In genomic region chr6:112701201-112701600, GRCh38 we compare ENCODE assay signal across 15 cellular contexts.
DNase-seq lines count a peak whose midpoint lies in the region; TF ChIP-seq lines count a peak whose summit lies in the region.
"Had no signal": no experiment of that assay in that cellular context is flagged by ENCODE, and none has a peak within 500 bp of the region (broad histone marks: within the 10 kb centered on the region; RNA-seq: fewer than 3 reads in every experiment).

No MANE protein-coding gene starts in this region.

- no peak overlapping the region for H3K4me3 ChIP-seq in HEK293 (ENCODE audit: low read depth, low read length)
- H3K4me3 ChIP-seq: body of pancreas, sigmoid colon, suprapubic skin had no signal

- TF ChIP-seq CTCF in HEK293 (tag by site-specific recombination; IDR thresholded peaks at IDR 0.05) (no peak), type B pancreatic cell (conservative IDR thresholded peaks at IDR 0.05) (no peak)

- H3K27ac Mint-ChIP-seq in type B pancreatic cell = no peak overlapping the region
- H3K27ac Mint-ChIP-seq: activated CD4-positive, alpha-beta T cell treated with anti-CD3 and anti-CD28 coated beads, Interleukin-2, amount 10 ng/mL, durations not matched to agents 24 days and 14 days; activated T-helper 1 cell treated with anti-CD3 and anti-CD28 coated beads, Interleukin-12 subunit alpha, Interleukin-12 subunit beta, Interleukin-2, Interleukin-4 antibody, amounts not matched to agents 30 ng/mL and 10 ng/mL and 1 ng/mL, durations not matched to agents 14 hours and 24 hours and 36 hours; T-helper 1 cell treated with Interleukin-12 subunit alpha and Interleukin-12 subunit beta and Interleukin-4 antibody, amounts not matched to agents 30 μg/mL and 1 μg/mL, for 36 hours had no signal

- no peaks in the 10 kb centered on the region for H3K36me3 ChIP-seq in HEK293 (ENCODE audit: control insufficient read depth in 2 of 2, insufficient read depth in 1 of 2, low read length in 2 of 2)
- H3K36me3 ChIP-seq: sigmoid colon, suprapubic skin had no signal

- H3K9me3 Mint-ChIP-seq in type B pancreatic cell = peaks cover 7% of the 10 kb centered on the region
- H3K9me3 Mint-ChIP-seq: activated T-helper 1 cell treated with anti-CD3 and anti-CD28 coated beads, Interleukin-12 subunit alpha, Interleukin-12 subunit beta, Interleukin-2, Interleukin-4 antibody, amounts not matched to agents 30 ng/mL and 10 ng/mL and 1 ng/mL, durations not matched to agents 14 hours and 24 hours and 36 hours; T-helper 1 cell treated with Interleukin-12 subunit alpha and Interleukin-12 subunit beta and Interleukin-4 antibody, amounts not matched to agents 30 μg/mL and 1 μg/mL, for 36 hours had no signal

- no peaks in the 10 kb centered on the region for H3K9me3 ChIP-seq in HEK293 (ENCODE audit: control insufficient read depth, insufficient read depth, low read depth, low read length)
- H3K9me3 ChIP-seq: body of pancreas, sigmoid colon, suprapubic skin had no signal

- peaks cover 16% of the 10 kb centered on the region for H3K4me1 Mint-ChIP-seq in type B pancreatic cell (ENCODE audit: unreplicated experiment)
- H3K4me1 Mint-ChIP-seq: activated CD4-positive, alpha-beta T cell treated with anti-CD3 and anti-CD28 coated beads, Interleukin-2, amount 10 ng/mL, durations not matched to agents 24 days and 14 days had no signal

- POLR2A ChIA-PET in HEK293 (lab: Yijun Ruan, JAX) = interaction anchor here (0.6 kb wide), 1 partner anchor 35 kb away, joined by 3 read pairs; no protein-coding TSS in a partner anchor

- H3K27me3 Mint-ChIP-seq in type B pancreatic cell = no peaks in the 10 kb centered on the region
- H3K27me3 Mint-ChIP-seq: activated CD4-positive, alpha-beta T cell treated with anti-CD3 and anti-CD28 coated beads, Interleukin-2, amount 10 ng/mL, durations not matched to agents 24 days and 14 days had no signal

- CTCF ChIA-PET in HEK293 (lab: Yijun Ruan, JAX) = interaction anchor here (0.6 to 1.5 kb wide), 3 partner anchors 10 to 282 kb away, joined by 3 to 4 read pairs (median 4); no protein-coding TSS in a partner anchor

- H3K4me1 ChIP-seq in HEK293 (ENCODE audit: control insufficient read depth, insufficient read depth, low read length) = peaks cover 6% of the 10 kb centered on the region
- H3K4me1 ChIP-seq: body of pancreas, sigmoid colon, suprapubic skin had no signal

- H3K36me3 Mint-ChIP-seq in type B pancreatic cell = no peaks in the 10 kb centered on the region

- peak; percentile 27 for DNase-seq in NCI-H2107 treated with DMSO at 0.1 percent for 48 hours (lab: John Stamatoyannopoulos, UW; ENCODE audit: unreplicated experiment)
- peak; percentile 67 for DNase-seq in dermis blood vessel endothelial cell
- peak; percentile 9 for DNase-seq in pons (ENCODE audit: low spot score)
- DNase-seq in type B pancreatic cell (ENCODE audit: extremely low spot score, unreplicated experiment) = no peak
- DNase-seq in activated CD4-positive, alpha-beta T cell treated with anti-CD3 and anti-CD28 coated beads for 4 hours = no peak
- DNase-seq in effector CD8-positive, alpha-beta T cell (lab: John Stamatoyannopoulos, UW) = no peak
- DNase-seq: activated CD4-positive, alpha-beta T cell treated with anti-CD3 and anti-CD28 coated beads, Interleukin-2, amount 10 ng/mL, durations not matched to agents 24 days and 14 days; MV-4-11; sigmoid colon had no signal

- H3K4me3 Mint-ChIP-seq in type B pancreatic cell = no peak overlapping the region
- H3K4me3 Mint-ChIP-seq: activated CD4-positive, alpha-beta T cell treated with anti-CD3 and anti-CD28 coated beads, Interleukin-2, amount 10 ng/mL, durations not matched to agents 24 days and 14 days; activated T-helper 1 cell treated with anti-CD3 and anti-CD28 coated beads, Interleukin-12 subunit alpha, Interleukin-12 subunit beta, Interleukin-2, Interleukin-4 antibody, amounts not matched to agents 30 ng/mL and 10 ng/mL and 1 ng/mL, durations not matched to agents 14 hours and 24 hours and 36 hours; T-helper 1 cell treated with Interleukin-12 subunit alpha and Interleukin-12 subunit beta and Interleukin-4 antibody, amounts not matched to agents 30 μg/mL and 1 μg/mL, for 36 hours had no signal

- H3K27ac ChIP-seq in HEK293 (ENCODE audit: extremely low read depth, low read depth, low read length) = no peak overlapping the region
- H3K27ac ChIP-seq: body of pancreas, HL-60, sigmoid colon, suprapubic skin had no signal

TF ChIP-seq in HEK293, 187 proteins besides CTCF, POLR2A, EP300 and RAD21 (continues in another document):
- TF ChIP-seq SP2 (tag by site-specific recombination; IDR thresholded peaks at IDR 0.05) (no peak), ZNF274 (IDR thresholded peaks at IDR 0.05; ENCODE audit: low read length) (no peak), ZNF274 (tag by site-specific recombination; IDR thresholded peaks at IDR 0.05; ENCODE audit: borderline replicate concordance) (no peak), ZNF768 (tag by site-specific recombination; IDR thresholded peaks at IDR 0.05) (no peak), ZSCAN4 (tag by site-specific recombination; IDR thresholded peaks at IDR 0.05) (no peak), ZNF416 (tag by site-specific recombination; IDR thresholded peaks at IDR 0.05) (no peak), ZBTB44 (tag by site-specific recombination; IDR thresholded peaks at IDR 0.05) (peak; percentile 12; the same call in 1 of the 2 replicates), ZNF394 (tag by site-specific recombination; IDR thresholded peaks at IDR 0.05; ENCODE audit: borderline replicate concordance) (no peak), ZNF266 (tag by site-specific recombination; IDR thresholded peaks at IDR 0.05; ENCODE audit: low read depth) (no peak), ZNF37A (tag by site-specific recombination; IDR thresholded peaks at IDR 0.05) (no peak), GLIS2 (tag by site-specific recombination; IDR thresholded peaks at IDR 0.05) (no peak), ZBTB49 (tag by site-specific recombination; IDR thresholded peaks at IDR 0.05; ENCODE audit: low read depth) (no peak), ZNF449 (tag by site-specific recombination; IDR thresholded peaks at IDR 0.05) (no peak), REPIN1 (tag by site-specific recombination; IDR thresholded peaks at IDR 0.05; ENCODE audit: low read depth) (no peak)

Comparison
In these comparisons a context has a peak if more than half of its experiments do, and no peak if none do; other contexts are left out.
1. DNase-seq: peak in NCI-H2107 treated with DMSO at 0.1 percent for 48 hours (single experiment), dermis blood vessel endothelial cell (single experiment) and pons (single experiment); none in type B pancreatic cell (single experiment), activated CD4-positive, alpha-beta T cell treated with anti-CD3 and anti-CD28 coated beads for 4 hours (0 of 2) and effector CD8-positive, alpha-beta T cell (single experiment).